Comparison of ENCODE assay signal across 8 cellular contexts in genomic region chr17:386145-386876, GRCh38. TPM values are rescaled to one million over a fixed set of nuclear protein-coding genes. Genes with fewer than 3 reads are reported as not detected.
DNase-seq lines count a peak whose midpoint lies in the region; ATAC-seq and TF ChIP-seq lines count a peak whose summit lies in the region.

No MANE protein-coding gene starts in this region.

- H3K36me3 Mint-ChIP-seq in glutamatergic neuron (ENCODE audit: unreplicated experiment): peaks cover 7% of the 10 kb centered on the region

- H3K9me3 Mint-ChIP-seq in glutamatergic neuron (ENCODE audit: unreplicated experiment): peaks cover 35% of the 10 kb centered on the region

- intact Hi-C loops in posterior cingulate gyrus (cut with DNase I): loop anchor here (2.0 kb wide), 1 partner anchor 222 kb away; no protein-coding TSS in a partner anchor

- ATAC-seq in GM18873 (IDR thresholded peaks at IDR 0.05; ENCODE audit: low FRiP score, unreplicated experiment): no peak

- H3K27ac Mint-ChIP-seq in glutamatergic neuron (ENCODE audit: unreplicated experiment): peak overlapping the region; percentile 82

- H3K27me3 Mint-ChIP-seq in glutamatergic neuron (ENCODE audit: unreplicated experiment): peaks cover 28% of the 10 kb centered on the region

- DNase-seq in COLO829 (ENCODE audit: low spot score) (peak; percentile 40), HCEC 1CT (peak; percentile 30), RKO (ENCODE audit: low spot score) (peak; percentile 69), activated gamma-delta T cell (lab: John Stamatoyannopoulos, UW) (peak; percentile 52), glutamatergic neuron (peak; percentile 91), posterior cingulate gyrus (peak; percentile 37 to 94 (median 68)), ureter (ENCODE audit: low spot score) (peak; percentile 86)

- H3K4me3 Mint-ChIP-seq in glutamatergic neuron (ENCODE audit: unreplicated experiment): peak overlapping the region; percentile 82

- peak; percentile 74 for TF ChIP-seq CTCF in glutamatergic neuron (IDR thresholded peaks at IDR 0.05; ENCODE audit: partially characterized antibody, unreplicated experiment)

- H3K4me1 Mint-ChIP-seq in glutamatergic neuron (ENCODE audit: low read depth, unreplicated experiment): peaks cover 37% of the 10 kb centered on the region

RNA-seq across cellular contexts. Expression of gene RPH3AL, which starts 33.7 kb away (rescaled TPM):
- 22.3 TPM for total RNA-seq in glutamatergic neuron (ENCODE audit: unreplicated experiment)
- total RNA-seq in ureter: 45.6 TPM

RNA-seq across cellular contexts. Expression of gene RFLNB, which starts 59.4 kb away (rescaled TPM):
- 10.7 TPM for total RNA-seq in glutamatergic neuron (ENCODE audit: unreplicated experiment)
- total RNA-seq in ureter: 13.2 TPM

Comparison
In these comparisons a context has a peak if more than half of its experiments do, and no peak if none do; other contexts are left out.
1. DNase-seq: peak in every context shown above with its lines; median percentile 91 in glutamatergic neuron; 86 in ureter; 69 in RKO; 68 in posterior cingulate gyrus; 52 in activated gamma-delta T cell; 40 in COLO829; 30 in HCEC 1CT.